ENCODE assay signal across 8 cellular contexts in genomic region chr10:124701435-124701834, GRCh38. TPM values are rescaled to one million over a fixed set of nuclear protein-coding genes. Genes with fewer than 3 reads are reported as not detected.
DNase-seq lines count a peak whose midpoint lies in the region; ATAC-seq, FAIRE-seq and TF ChIP-seq lines count a peak whose summit lies in the region.

No MANE protein-coding gene starts in this region.

- ATAC-seq in GM19035 (IDR thresholded peaks at IDR 0.05; ENCODE audit: unreplicated experiment) = no peak
- no peak for ATAC-seq in GM19455 (IDR thresholded peaks at IDR 0.05; ENCODE audit: unreplicated experiment)

- peak; percentile 69 for FAIRE-seq in endometrium (lab: Jason Lieb, UNC)

- no peaks in the 10 kb centered on the region for H3K9me3 Mint-ChIP-seq in activated CD4-positive, alpha-beta T cell treated with anti-CD3 and anti-CD28 coated beads, Interleukin-2, amount 10 ng/mL, durations not matched to agents 24 days and 14 days

- DNase-seq in activated CD4-positive, alpha-beta T cell treated with anti-CD3 and anti-CD28 coated beads, Interleukin-2, amount 10 ng/mL, durations not matched to agents 24 days and 14 days = no peak
- no peak for DNase-seq in activated CD4-positive, alpha-beta T cell treated with anti-CD3 and anti-CD28 coated beads for 4 hours
- DNase-seq in mucosa of gallbladder (ENCODE audit: low spot score) (peak; percentile 86), tibial nerve (ENCODE audit: low spot score in 2 of 2) (peak; percentile 84 to 87), DMS53 treated with DMSO at 0.1 percent for 48 hours (lab: John Stamatoyannopoulos, UW; ENCODE audit: unreplicated experiment) (no peak)

- TF ChIP-seq EP300 in tibial nerve (IDR thresholded peaks at IDR 0.05) = peak; percentile 38 to 96

- peaks cover 0 to 6% (median 0%) of the 10 kb centered on the region in 3 donors for H3K36me3 ChIP-seq in tibial nerve

- H3K27me3 Mint-ChIP-seq in activated CD4-positive, alpha-beta T cell treated with anti-CD3 and anti-CD28 coated beads, Interleukin-2, amount 10 ng/mL, durations not matched to agents 24 days and 14 days = no peaks in the 10 kb centered on the region

- intact Hi-C loops in activated CD4-positive, alpha-beta T cell treated with anti-CD3 and anti-CD28 coated beads, Interleukin-2, amount 10 ng/mL, durations not matched to agents 24 days and 14 days (cut with micrococcal nuclease) = no loop called here

- peak overlapping the region; percentile 62 for H3K4me3 Mint-ChIP-seq in activated CD4-positive, alpha-beta T cell treated with anti-CD3 and anti-CD28 coated beads, Interleukin-2, amount 10 ng/mL, durations not matched to agents 24 days and 14 days

- H3K27me3 ChIP-seq in tibial nerve = no peaks in the 10 kb centered on the region

- H3K4me1 ChIP-seq in tibial nerve = peaks cover 16 to 100% (median 98%) of the 10 kb centered on the region in 4 donors

- peak in 1 of 2 donors; percentile 41 for TF ChIP-seq POLR2A in tibial nerve (IDR thresholded peaks at IDR 0.05)

- H3K27ac ChIP-seq in tibial nerve = peak overlapping the region; percentile 71 to 98 (median 86)

- H3K4me3 ChIP-seq in tibial nerve = no peak overlapping the region

- H3K4me1 Mint-ChIP-seq in activated CD4-positive, alpha-beta T cell treated with anti-CD3 and anti-CD28 coated beads, Interleukin-2, amount 10 ng/mL, durations not matched to agents 24 days and 14 days = peaks cover 89% of the 10 kb centered on the region

- H3K27ac Mint-ChIP-seq in activated CD4-positive, alpha-beta T cell treated with anti-CD3 and anti-CD28 coated beads, Interleukin-2, amount 10 ng/mL, durations not matched to agents 24 days and 14 days = peak overlapping the region; percentile 95

- H3K36me3 Mint-ChIP-seq in activated CD4-positive, alpha-beta T cell treated with anti-CD3 and anti-CD28 coated beads, Interleukin-2, amount 10 ng/mL, durations not matched to agents 24 days and 14 days (ENCODE audit: low read depth) = peaks cover 49% of the 10 kb centered on the region

- H3K9me3 ChIP-seq in tibial nerve = no peaks in the 10 kb centered on the region

- 0 to 2% methylated on average over 6 of the region's 6 CpGs for WGBS in tibial nerve, 2 donors

- TF ChIP-seq CTCF in tibial nerve (IDR thresholded peaks at IDR 0.05) = no peak

RNA-seq across cellular contexts. Expression of gene FAM53B, which starts 42.7 kb away (rescaled TPM):
- total RNA-seq in activated CD4-positive, alpha-beta T cell treated with anti-CD3 and anti-CD28 coated beads, Interleukin-2, amount 10 ng/mL, durations not matched to agents 24 days and 14 days = 20.9 and 21.8 TPM in 2 replicates
- total RNA-seq in mucosa of gallbladder (27.1 TPM), tibial nerve (10 to 100 TPM; 60.8 to 84.8 (median 78.8) TPM)

Comparison
In these comparisons a context has a peak if more than half of its experiments do, and no peak if none do; other contexts are left out.
1. DNase-seq: peak in mucosa of gallbladder (single experiment) and tibial nerve (2 of 2); none in activated CD4-positive, alpha-beta T cell treated with anti-CD3 and anti-CD28 coated beads, Interleukin-2, amount 10 ng/mL, durations not matched to agents 24 days and 14 days (single experiment), activated CD4-positive, alpha-beta T cell treated with anti-CD3 and anti-CD28 coated beads for 4 hours (0 of 2) and DMS53 treated with DMSO at 0.1 percent for 48 hours (single experiment).